In genomic region chr11:116936754-116937153, GRCh38 we compare ENCODE assay signal across 20 cellular contexts.
"Had no signal": no experiment of that assay in that cellular context is flagged by ENCODE, and none has a peak within 500 bp of the region (broad histone marks: within the 10 kb centered on the region; RNA-seq: fewer than 3 reads in every experiment).

No MANE protein-coding gene starts in this region.

- H3K9me3 ChIP-seq: colonic mucosa, esophagus squamous epithelium, left ventricle myocardium inferior, ovary had no signal

- H3K4me3 Mint-ChIP-seq: natural killer cell; neural progenitor cell; stimulated activated effector memory CD8-positive, alpha-beta T cell treated with anti-CD3 and anti-CD28 coated beads, Interleukin-12 subunit alpha, Interleukin-12 subunit beta, amount 100 ng/mL, for 72 hours had no signal

- ATAC-seq: left cardiac atrium, natural killer cell, right cardiac atrium had no signal

- H3K27me3 ChIP-seq: colonic mucosa, esophagus squamous epithelium, hepatocyte, neural progenitor cell, ovary had no signal

- H3K27ac ChIP-seq: colonic mucosa, esophagus squamous epithelium, hepatocyte, left ventricle myocardium inferior, neural progenitor cell, ovary had no signal

- H3K36me3 ChIP-seq: colonic mucosa, neural progenitor cell, ovary had no signal

- H3K4me1 ChIP-seq: colonic mucosa, neural progenitor cell had no signal

- H3K9me3 Mint-ChIP-seq: neural progenitor cell; stimulated activated effector memory CD8-positive, alpha-beta T cell treated with anti-CD3 and anti-CD28 coated beads, Interleukin-12 subunit alpha, Interleukin-12 subunit beta, amount 100 ng/mL, for 72 hours had no signal

- H3K4me1 Mint-ChIP-seq: neural progenitor cell had no signal

- H3K4me3 ChIP-seq: colonic mucosa, esophagus squamous epithelium, hepatocyte, left ventricle myocardium inferior, lung, neural progenitor cell, ovary, smooth muscle cell had no signal

- H3K27ac Mint-ChIP-seq: neural progenitor cell; stimulated activated effector memory CD8-positive, alpha-beta T cell treated with anti-CD3 and anti-CD28 coated beads, Interleukin-12 subunit alpha, Interleukin-12 subunit beta, amount 100 ng/mL, for 72 hours had no signal

- DNase-seq: colonic mucosa; dermis blood vessel endothelial cell; esophagus squamous epithelium; foreskin fibroblast; head of caudate nucleus; kidney; left cardiac atrium; left ventricle myocardium inferior; mesendoderm; natural killer cell; nucleus accumbens; ovary; right cardiac atrium; stimulated activated CD4-positive, alpha-beta T cell treated with anti-CD3 and anti-CD28 coated beads, Interleukin-2, amount 100 ng/mL, for 48 hours; trophoblast cell had no signal
